In the genomic region with DNA sequence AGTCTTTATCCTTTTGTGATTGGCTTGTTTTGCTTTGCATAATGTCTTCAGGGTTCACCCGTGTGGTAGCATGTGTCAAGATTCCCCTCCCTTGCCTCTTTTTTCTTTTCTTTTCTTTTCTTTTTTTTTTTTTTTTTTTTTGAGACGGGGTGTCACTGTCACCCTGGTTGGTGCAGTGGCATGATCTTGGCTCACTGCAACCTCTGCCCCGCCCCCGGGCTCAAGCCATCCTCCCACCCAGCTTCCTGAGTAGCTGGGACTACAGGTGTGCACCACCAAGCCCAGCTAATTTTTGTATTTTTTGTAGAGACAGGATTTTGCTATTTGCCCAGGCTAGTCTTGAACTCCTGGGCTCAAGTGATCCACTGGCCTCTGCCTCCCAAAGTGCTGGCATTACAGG, we compare ENCODE assay signal across 8 cellular contexts.
A peak's percentile ranks its signal among the peaks of the same experiment; 100 is the strongest.
DNase-seq lines count a peak whose midpoint lies in the region; ATAC-seq lines count a peak whose summit lies in the region.
"Not testable (repeated sequence)": the region's sequence is repeated elsewhere in the genome, so short reads cannot be mapped to it uniquely, and the experiment has no call there.

No MANE protein-coding gene starts in this region.

- H3K27ac ChIP-seq in CD4-positive, alpha-beta memory T cell (ENCODE audit: low read depth, low read length), result not testable (repeated sequence)

- not testable (repeated sequence) for DNase-seq in CD4-positive, alpha-beta memory T cell; activated CD4-positive, alpha-beta T cell treated with anti-CD3 and anti-CD28 coated beads, Interleukin-2, amount 10 ng/mL, durations not matched to agents 7 days and 5 days; activated T-cell treated with anti-CD3 and anti-CD28 coated beads, Interleukin-2, amount 50 U/mL, for 24 hours; effector memory CD8-positive, alpha-beta T cell; naive thymus-derived CD8-positive, alpha-beta T cell; stimulated activated naive CD8-positive, alpha-beta T cell treated with anti-CD3 and anti-CD28 coated beads, Interleukin-15, amount 100 ng/mL, for 72 hours

- H3K9me3 Mint-ChIP-seq in CD4-positive, alpha-beta memory T cell; T-helper 1 cell treated with Interleukin-12 subunit alpha and Interleukin-12 subunit beta and Interleukin-4 antibody, amounts not matched to agents 30 μg/mL and 1 μg/mL, for 36 hours; activated CD4-positive, alpha-beta T cell treated with anti-CD3 and anti-CD28 coated beads, Interleukin-2, amount 10 ng/mL, durations not matched to agents 7 days and 5 days; activated T-cell treated with anti-CD3 and anti-CD28 coated beads, Interleukin-2, amount 50 U/mL, for 24 hours; activated naive CD8-positive, alpha-beta T cell (ENCODE audit: low read depth); effector memory CD8-positive, alpha-beta T cell; naive thymus-derived CD8-positive, alpha-beta T cell; stimulated activated naive CD8-positive, alpha-beta T cell treated with anti-CD3 and anti-CD28 coated beads, Interleukin-15, amount 100 ng/mL, for 72 hours: not testable (repeated sequence)

- not testable (repeated sequence) for H3K27me3 ChIP-seq in CD4-positive, alpha-beta memory T cell (ENCODE audit: insufficient read depth, low read length)

- CTCF ChIA-PET in CD4-positive, alpha-beta memory T cell (lab: Charles Lee; ENCODE audit: partially characterized antibody), result interaction anchor here (1.2 kb wide), 1 partner anchor 9 kb away, joined by 3 read pairs; no protein-coding TSS in a partner anchor
- CTCF ChIA-PET in activated CD4-positive, alpha-beta T cell treated with anti-CD3 and anti-CD28 coated beads, Interleukin-2, amount 10 ng/mL, durations not matched to agents 7 days and 5 days (lab: Charles Lee), result interaction anchor here (0.7 to 1.3 kb wide), 2 partner anchors 35 to 95 kb away, joined by 3 read pairs; partner anchors contain the start of gene PRKCH

- ATAC-seq in effector memory CD8-positive, alpha-beta T cell (replicated peaks), result peak; percentile 26
- not testable (repeated sequence) for ATAC-seq in naive thymus-derived CD8-positive, alpha-beta T cell; stimulated activated naive CD8-positive, alpha-beta T cell treated with anti-CD3 and anti-CD28 coated beads, Interleukin-15, amount 100 ng/mL, for 72 hours

- POLR2A ChIA-PET in CD4-positive, alpha-beta memory T cell (lab: Charles Lee; ENCODE audit: partially characterized antibody), result interaction anchor here (0.9 to 2.9 kb wide), 2 partner anchors 26 to 94 kb away, joined by 3 to 13 read pairs; partner anchors contain the start of gene PRKCH
- POLR2A ChIA-PET in activated CD4-positive, alpha-beta T cell treated with anti-CD3 and anti-CD28 coated beads, Interleukin-2, amount 10 ng/mL, durations not matched to agents 7 days and 5 days (lab: Charles Lee), result not testable (repeated sequence)
- POLR2A ChIA-PET in naive thymus-derived CD8-positive, alpha-beta T cell (lab: Charles Lee), result interaction anchor here (1.1 to 1.3 kb wide), 2 partner anchors 9 to 118 kb away, joined by 3 to 5 read pairs; no protein-coding TSS in a partner anchor

- peak overlapping the region in 6 of 7 donors; percentile 75 to 90 (median 88) for H3K27ac Mint-ChIP-seq in CD4-positive, alpha-beta memory T cell
- H3K27ac Mint-ChIP-seq in T-helper 1 cell treated with Interleukin-12 subunit alpha and Interleukin-12 subunit beta and Interleukin-4 antibody, amounts not matched to agents 30 μg/mL and 1 μg/mL, for 36 hours, result peak overlapping the region; percentile 64
- H3K27ac Mint-ChIP-seq in activated CD4-positive, alpha-beta T cell treated with anti-CD3 and anti-CD28 coated beads, Interleukin-2, amount 10 ng/mL, durations not matched to agents 7 days and 5 days, result peak overlapping the region; percentile 89
- peak overlapping the region; percentile 88 for H3K27ac Mint-ChIP-seq in activated T-cell treated with anti-CD3 and anti-CD28 coated beads, Interleukin-2, amount 50 U/mL, for 24 hours
- H3K27ac Mint-ChIP-seq in activated naive CD8-positive, alpha-beta T cell, result peak overlapping the region; percentile 95
- H3K27ac Mint-ChIP-seq in effector memory CD8-positive, alpha-beta T cell, result not testable (repeated sequence)
- H3K27ac Mint-ChIP-seq in naive thymus-derived CD8-positive, alpha-beta T cell, result peak overlapping the region in 5 of 10 donors; percentile 71 to 91 (median 75)
- H3K27ac Mint-ChIP-seq in stimulated activated naive CD8-positive, alpha-beta T cell treated with anti-CD3 and anti-CD28 coated beads, Interleukin-15, amount 100 ng/mL, for 72 hours, result peak overlapping the region in 1 of 2 donors; percentile 79

- peaks cover 0 to 64% (median 26%) of the 10 kb centered on the region in 4 donors for H3K4me1 Mint-ChIP-seq in CD4-positive, alpha-beta memory T cell
- peaks cover 46% of the 10 kb centered on the region for H3K4me1 Mint-ChIP-seq in T-helper 1 cell treated with Interleukin-12 subunit alpha and Interleukin-12 subunit beta and Interleukin-4 antibody, amounts not matched to agents 30 μg/mL and 1 μg/mL, for 36 hours (ENCODE audit: low read depth)
- not testable (repeated sequence) for H3K4me1 Mint-ChIP-seq in activated CD4-positive, alpha-beta T cell treated with anti-CD3 and anti-CD28 coated beads, Interleukin-2, amount 10 ng/mL, durations not matched to agents 7 days and 5 days; activated T-cell treated with anti-CD3 and anti-CD28 coated beads, Interleukin-2, amount 50 U/mL, for 24 hours (ENCODE audit: low read depth); activated naive CD8-positive, alpha-beta T cell (ENCODE audit: low read depth); stimulated activated naive CD8-positive, alpha-beta T cell treated with anti-CD3 and anti-CD28 coated beads, Interleukin-15, amount 100 ng/mL, for 72 hours
- H3K4me1 Mint-ChIP-seq in effector memory CD8-positive, alpha-beta T cell (ENCODE audit: low read depth in 2 of 2), result peaks cover 0 to 29% of the 10 kb centered on the region in 2 donors
- H3K4me1 Mint-ChIP-seq in naive thymus-derived CD8-positive, alpha-beta T cell, result peaks cover 0 to 51% (median 0%) of the 10 kb centered on the region in 4 donors

- H3K4me3 ChIP-seq in CD4-positive, alpha-beta memory T cell (ENCODE audit: low read length in 2 of 2), result not testable (repeated sequence)

- H3K36me3 ChIP-seq in CD4-positive, alpha-beta memory T cell (ENCODE audit: insufficient read depth, low read length), result not testable (repeated sequence)

- intact Hi-C loops in CD4-positive, alpha-beta memory T cell (cut with micrococcal nuclease), result loop anchor here (2.0 kb wide), 1 partner anchor 13 kb away; no protein-coding TSS in a partner anchor

- H3K4me3 Mint-ChIP-seq in CD4-positive, alpha-beta memory T cell, result peak overlapping the region in 6 of 8 donors; percentile 35 to 74 (median 52)
- peak overlapping the region; percentile 33 for H3K4me3 Mint-ChIP-seq in T-helper 1 cell treated with Interleukin-12 subunit alpha and Interleukin-12 subunit beta and Interleukin-4 antibody, amounts not matched to agents 30 μg/mL and 1 μg/mL, for 36 hours
- not testable (repeated sequence) for H3K4me3 Mint-ChIP-seq in activated CD4-positive, alpha-beta T cell treated with anti-CD3 and anti-CD28 coated beads, Interleukin-2, amount 10 ng/mL, durations not matched to agents 7 days and 5 days; activated T-cell treated with anti-CD3 and anti-CD28 coated beads, Interleukin-2, amount 50 U/mL, for 24 hours
- peak overlapping the region; percentile 48 for H3K4me3 Mint-ChIP-seq in activated naive CD8-positive, alpha-beta T cell
- H3K4me3 Mint-ChIP-seq in effector memory CD8-positive, alpha-beta T cell, result peak overlapping the region in 1 of 2 donors; percentile 69
- H3K4me3 Mint-ChIP-seq in naive thymus-derived CD8-positive, alpha-beta T cell, result peak overlapping the region in 8 of 10 donors; percentile 52 to 76 (median 64)
- H3K4me3 Mint-ChIP-seq in stimulated activated naive CD8-positive, alpha-beta T cell treated with anti-CD3 and anti-CD28 coated beads, Interleukin-15, amount 100 ng/mL, for 72 hours, result peak overlapping the region; percentile 66 to 68

- H3K4me1 ChIP-seq in CD4-positive, alpha-beta memory T cell (ENCODE audit: insufficient read depth, low read length), result peaks cover 98% of the 10 kb centered on the region

- not testable (repeated sequence) for H3K27me3 Mint-ChIP-seq in CD4-positive, alpha-beta memory T cell; T-helper 1 cell treated with Interleukin-12 subunit alpha and Interleukin-12 subunit beta and Interleukin-4 antibody, amounts not matched to agents 30 μg/mL and 1 μg/mL, for 36 hours (ENCODE audit: low read depth); activated CD4-positive, alpha-beta T cell treated with anti-CD3 and anti-CD28 coated beads, Interleukin-2, amount 10 ng/mL, durations not matched to agents 7 days and 5 days; activated T-cell treated with anti-CD3 and anti-CD28 coated beads, Interleukin-2, amount 50 U/mL, for 24 hours; activated naive CD8-positive, alpha-beta T cell; effector memory CD8-positive, alpha-beta T cell; naive thymus-derived CD8-positive, alpha-beta T cell; stimulated activated naive CD8-positive, alpha-beta T cell treated with anti-CD3 and anti-CD28 coated beads, Interleukin-15, amount 100 ng/mL, for 72 hours

- not testable (repeated sequence) for H3K9me3 ChIP-seq in CD4-positive, alpha-beta memory T cell (ENCODE audit: control insufficient read depth in 1 of 2, low read length in 2 of 2)

- H3K36me3 Mint-ChIP-seq in CD4-positive, alpha-beta memory T cell, result peaks cover 19 to 22% of the 10 kb centered on the region in 2 donors
- peaks cover 22% of the 10 kb centered on the region for H3K36me3 Mint-ChIP-seq in T-helper 1 cell treated with Interleukin-12 subunit alpha and Interleukin-12 subunit beta and Interleukin-4 antibody, amounts not matched to agents 30 μg/mL and 1 μg/mL, for 36 hours (ENCODE audit: low read depth)
- H3K36me3 Mint-ChIP-seq in activated CD4-positive, alpha-beta T cell treated with anti-CD3 and anti-CD28 coated beads, Interleukin-2, amount 10 ng/mL, durations not matched to agents 7 days and 5 days (ENCODE audit: low read depth), result peaks cover 44% of the 10 kb centered on the region
- H3K36me3 Mint-ChIP-seq in activated T-cell treated with anti-CD3 and anti-CD28 coated beads, Interleukin-2, amount 50 U/mL, for 24 hours (ENCODE audit: low read depth), result peaks cover 17% of the 10 kb centered on the region
- not testable (repeated sequence) for H3K36me3 Mint-ChIP-seq in activated naive CD8-positive, alpha-beta T cell
- H3K36me3 Mint-ChIP-seq in effector memory CD8-positive, alpha-beta T cell (ENCODE audit: insufficient read depth), result peaks cover 36% of the 10 kb centered on the region
- peaks cover 0 to 16% (median 3%) of the 10 kb centered on the region in 3 donors for H3K36me3 Mint-ChIP-seq in naive thymus-derived CD8-positive, alpha-beta T cell
